ENCODE assay signal across 23 cellular contexts in the genomic region with DNA sequence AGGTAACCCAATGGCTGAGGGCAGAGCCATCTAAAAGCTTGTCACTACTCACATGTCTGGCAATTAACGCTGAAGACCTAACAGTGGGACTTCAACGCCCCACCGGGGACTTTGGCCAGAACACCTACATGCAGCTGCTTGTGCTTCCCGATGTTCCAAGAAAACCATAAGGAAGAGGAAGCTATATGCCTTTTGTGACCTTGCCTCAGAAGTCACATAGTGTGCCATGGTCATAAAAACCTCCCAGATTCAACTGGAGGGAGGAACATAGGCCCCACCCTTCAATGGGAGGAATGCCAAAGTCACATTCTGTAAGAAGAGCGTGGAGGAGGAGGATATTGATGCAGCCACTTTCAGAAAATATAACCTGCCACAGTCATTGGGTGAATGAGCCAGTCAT.
DNase-seq lines count a peak whose midpoint lies in the region; ATAC-seq, FAIRE-seq and TF ChIP-seq lines count a peak whose summit lies in the region.
"Had no signal": no experiment of that assay in that cellular context is flagged by ENCODE, and none has a peak within 500 bp of the region (broad histone marks: within the 10 kb centered on the region; RNA-seq: fewer than 3 reads in every experiment).

No MANE protein-coding gene starts in this region.

- no peak overlapping the region for H3K56ac ChIP-seq in H1 (replicated peaks; ENCODE audit: insufficient read length, low read depth, low read length)

- H2BK120ac ChIP-seq in H1 (replicated peaks; ENCODE audit: low read depth, low read length), result no peak overlapping the region

- no peak overlapping the region for H3K4me2 ChIP-seq in H1 (ENCODE audit: insufficient read depth in 1 of 2, low read depth in 2 of 2, low read length in 2 of 2)

- no peak overlapping the region for H4K5ac ChIP-seq in H1 (ENCODE audit: insufficient read length, low read depth, low read length)

- H3K14ac ChIP-seq in H1 (ENCODE audit: insufficient read length), result no peak overlapping the region

- H2BK15ac ChIP-seq in H1 (ENCODE audit: low read length), result no peak overlapping the region

- H2AK5ac ChIP-seq in H1 (ENCODE audit: low read depth, low read length), result no peak overlapping the region

- H3K4ac ChIP-seq in H1 (replicated peaks; ENCODE audit: insufficient read length, low read depth, low read length), result no peak overlapping the region

- CTCF ChIA-PET in H1 (lab: Charles Lee; ENCODE audit: partially characterized antibody) (interaction anchor here (1.8 kb wide), 1 partner anchor 102 kb away, joined by 6 read pairs; no protein-coding TSS in a partner anchor), RWPE1 (lab: Yijun Ruan, JAX) (interaction anchor here (0.5 to 0.6 kb wide), 2 partner anchors 402 to 434 kb away, joined by 3 to 5 read pairs; no protein-coding TSS in a partner anchor)

- TF ChIP-seq CTCF in H1 (IDR thresholded peaks at IDR 0.05; ENCODE audit: control extremely low read depth in 1 of 3, insufficient read depth in 1 of 3, low read depth in 1 of 3, low read length in 3 of 3), result no peak
- TF ChIP-seq CTCF in RWPE1 (conservative IDR thresholded peaks at IDR 0.05; ENCODE audit: low read depth), result no peak

- DNase-seq in EL, result peak; percentile 3
- peak; percentile 2 for DNase-seq in NCI-H69 (lab: John Stamatoyannopoulos, UW)
- no peak for DNase-seq in H1 (ENCODE audit: low read depth in 1 of 2, low spot score in 2 of 2)
- peak; percentile 28 for DNase-seq in renal cortical epithelial cell (ENCODE audit: low read depth)
- DNase-seq in inferior parietal cortex (ENCODE audit: extremely low spot score), result no peak
- no peak for DNase-seq in RWPE1 (ENCODE audit: low spot score)
- DNase-seq in DMS53 treated with DMSO at 0.1 percent for 48 hours (lab: John Stamatoyannopoulos, UW; ENCODE audit: unreplicated experiment), result no peak
- DNase-seq: activated CD4-positive, alpha-beta T cell treated with anti-CD3 and anti-CD28 coated beads for 36 hours; activated CD8-positive, alpha-beta T cell treated with anti-CD3 and anti-CD28 coated beads, Interleukin-2, amount 10 ng/mL, durations not matched to agents 7 days and 5 days; activated effector memory CD4-positive, alpha-beta T cell treated with Interleukin-2 at 50 U/mL for 16 hours; aorta; BE2C; DMS79 treated with DMSO at 0.1 percent for 48 hours; foreskin melanocyte; immature natural killer cell; left ventricle myocardium superior; MG63; natural killer cell; NCI-H1417; NCI-H2029 treated with DMSO at 0.1 percent for 48 hours; stimulated activated CD4-positive, alpha-beta T cell treated with anti-CD3 and anti-CD28 coated beads, Interleukin-2, amount 100 ng/mL, for 24 hours had no signal

- no peaks in the 10 kb centered on the region for H3K36me3 ChIP-seq in H1 (ENCODE audit: control insufficient read depth in 2 of 4, insufficient read depth in 4 of 4, low read length in 3 of 4)
- H3K36me3 ChIP-seq: BE2C, esophagus muscularis mucosa, MG63 had no signal

- no peaks in the 10 kb centered on the region for H3K4me1 ChIP-seq in H1 (replicated peaks in 1 of 4; ENCODE audit: control insufficient read depth in 3 of 4, insufficient read depth in 4 of 4, low read length in 3 of 4)

- 88% methylated on average over 5 of the region's 5 CpGs; no CpG with 5 or more reads in 1 of the 2 experiments for WGBS in H1 (ENCODE audit: extremely low coverage in 1 of 2, insufficient coverage in 1 of 2, insufficient read length in 1 of 2, insufficient replicate concordance in 2 of 2, low coverage in 1 of 2, low lambda C conversion rate in 2 of 2, missing lambda C conversion rate in 1 of 2), 2 experiments

- no peak overlapping the region for H3K4me3 ChIP-seq in H1 (ENCODE audit: extremely low read depth in 1 of 4, insufficient read depth in 2 of 4, low read depth in 3 of 4, low read length in 4 of 4)
- H3K4me3 ChIP-seq: esophagus muscularis mucosa, MG63 had no signal

- H2BK5ac ChIP-seq in H1 (ENCODE audit: low read depth, low read length), result no peak overlapping the region

- TF ChIP-seq POLR2A in H1 (IDR thresholded peaks at IDR 0.05; ENCODE audit: control extremely low read depth in 1 of 2, low read depth in 2 of 2, low read length in 2 of 2), result no peak

- H3K27ac ChIP-seq in H1 (ENCODE audit: low read depth, low read length) (no peak overlapping the region), RWPE1 (no peak overlapping the region)
- H3K27ac ChIP-seq: esophagus muscularis mucosa had no signal

- H3K23me2 ChIP-seq in H1 (ENCODE audit: low read depth, low read length), result no peaks in the 10 kb centered on the region

- H2BK12ac ChIP-seq in H1 (ENCODE audit: low read depth, low read length), result no peak overlapping the region

- H3K9ac ChIP-seq in H1 (replicated peaks in 1 of 4; ENCODE audit: extremely low read depth in 1 of 4, low read depth in 3 of 4, low read length in 3 of 4), result no peak overlapping the region

- POLR2A ChIA-PET in H1 (lab: Charles Lee; ENCODE audit: partially characterized antibody), result interaction anchor here (0.8 to 0.9 kb wide), 2 partner anchors 9 to 11 kb away, joined by 3 read pairs; no protein-coding TSS in a partner anchor
- POLR2A ChIA-PET in RWPE1 (lab: Yijun Ruan, JAX; ENCODE audit: low non-redundant PET), result no interaction called here

- FAIRE-seq in H1 (lab: Jason Lieb, UNC), result no peak

- H4K20me1 ChIP-seq in H1 (replicated peaks in 1 of 2; ENCODE audit: control insufficient read depth in 1 of 2, insufficient read depth in 2 of 2, low read length in 2 of 2), result no peaks in the 10 kb centered on the region

- no peak for TF ChIP-seq EP300 in H1 (IDR thresholded peaks at IDR 0.05; ENCODE audit: borderline replicate concordance in 1 of 2, low read depth in 2 of 2, low read length in 2 of 2)

- H2BK20ac ChIP-seq in H1 (ENCODE audit: low read length), result no peak overlapping the region

- H3K27me3 ChIP-seq in H1 (replicated peaks in 1 of 4; ENCODE audit: control insufficient read depth in 3 of 4, extremely low read depth in 1 of 4, insufficient read depth in 3 of 4, low read length in 3 of 4), result no peaks in the 10 kb centered on the region
- H3K27me3 ChIP-seq: BE2C, esophagus muscularis mucosa, MG63 had no signal

- no peaks in the 10 kb centered on the region for H3K79me1 ChIP-seq in H1 (ENCODE audit: low read depth, low read length)

- no peak overlapping the region for H3K23ac ChIP-seq in H1 (ENCODE audit: insufficient read length)

- H3K9me3 ChIP-seq in H1 (ENCODE audit: insufficient read depth in 2 of 2, low read depth in 1 of 2, low read length in 1 of 2), result no peaks in the 10 kb centered on the region
- H3K9me3 ChIP-seq: BE2C, esophagus muscularis mucosa, MG63 had no signal

- no peak overlapping the region for H4K8ac ChIP-seq in H1 (ENCODE audit: extremely low read depth, insufficient read depth, low read length)

- H3K79me2 ChIP-seq in H1 (ENCODE audit: control insufficient read depth in 1 of 2, insufficient read depth in 2 of 2, low read length in 2 of 2), result no peaks in the 10 kb centered on the region

- H3K18ac ChIP-seq in H1 (ENCODE audit: extremely low read depth, low read length), result no peak overlapping the region

- no peak for TF ChIP-seq RAD21 in H1 (IDR thresholded peaks at IDR 0.05 in 1 of 2, conservative IDR thresholded peaks at IDR 0.05 in 1 of 2; ENCODE audit: low read depth in 2 of 2, low read length in 2 of 2)

- no peak for ATAC-seq in HG03135 (IDR thresholded peaks at IDR 0.05; ENCODE audit: unreplicated experiment)
- ATAC-seq: activated CD4-positive, alpha-beta T cell treated with anti-CD3 and anti-CD28 coated beads for 36 hours; activated CD8-positive, alpha-beta T cell treated with anti-CD3 and anti-CD28 coated beads, Interleukin-2, amount 10 ng/mL, durations not matched to agents 7 days and 5 days; left ventricle myocardium superior; natural killer cell had no signal

- no peak overlapping the region for H4K91ac ChIP-seq in H1 (replicated peaks; ENCODE audit: insufficient read length, low read length)

- H2AFZ ChIP-seq in H1 (ENCODE audit: low read length), result 0 out of 2 replicates have a peak overlapping the region, but pooled peaks have one; percentile 62

TF ChIP-seq in H1, 55 proteins besides CTCF, POLR2A, EP300 and RAD21:
- TF ChIP-seq TAF1 (IDR thresholded peaks at IDR 0.05; ENCODE audit: low read depth, low read length) (no peak), POLR2AphosphoS5 (IDR thresholded peaks at IDR 0.05; ENCODE audit: low read depth, low read length) (no peak)

Comparison
In these comparisons a context has a peak if more than half of its experiments do, and no peak if none do; other contexts are left out.
1. DNase-seq: peak in EL (single experiment), NCI-H69 (single experiment) and renal cortical epithelial cell (single experiment); none in H1 (0 of 2), inferior parietal cortex (single experiment), RWPE1 (single experiment) and DMS53 treated with DMSO at 0.1 percent for 48 hours (single experiment).